Comparison of ENCODE assay signal across 1 cellular context in the genomic region with DNA sequence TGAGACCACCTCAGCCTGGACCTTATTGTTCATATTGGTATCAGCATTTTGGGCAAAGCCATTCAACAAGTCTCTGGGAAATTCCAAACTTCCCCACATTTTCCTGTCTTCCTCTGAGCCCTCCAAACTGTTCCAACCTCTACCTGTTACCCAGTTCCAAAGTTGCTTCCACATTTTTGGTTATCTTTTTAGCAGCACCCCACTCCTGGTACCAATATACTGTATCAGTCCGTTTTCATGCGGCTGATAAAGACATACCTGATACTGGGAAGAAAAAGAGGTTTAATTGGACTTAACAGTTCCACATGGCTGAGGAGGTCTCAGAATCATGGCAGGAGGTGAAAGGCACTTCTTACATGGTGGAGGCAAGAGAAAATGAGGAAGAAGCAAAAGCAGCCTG.
TF ChIP-seq lines count a peak whose summit lies in the region.

No MANE protein-coding gene starts in this region.

TF ChIP-seq in HEK293, 187 proteins besides CTCF, POLR2A, EP300 and RAD21:
- TF ChIP-seq ZNF707 (tag by site-specific recombination; IDR thresholded peaks at IDR 0.05) (peak; percentile 93), GLIS1 (tag by site-specific recombination; IDR thresholded peaks at IDR 0.05) (0 out of 2 replicates have a peak, but pooled peaks have one; percentile 11)
